Comparison of ENCODE assay signal across 2 cellular contexts in the genomic region with DNA sequence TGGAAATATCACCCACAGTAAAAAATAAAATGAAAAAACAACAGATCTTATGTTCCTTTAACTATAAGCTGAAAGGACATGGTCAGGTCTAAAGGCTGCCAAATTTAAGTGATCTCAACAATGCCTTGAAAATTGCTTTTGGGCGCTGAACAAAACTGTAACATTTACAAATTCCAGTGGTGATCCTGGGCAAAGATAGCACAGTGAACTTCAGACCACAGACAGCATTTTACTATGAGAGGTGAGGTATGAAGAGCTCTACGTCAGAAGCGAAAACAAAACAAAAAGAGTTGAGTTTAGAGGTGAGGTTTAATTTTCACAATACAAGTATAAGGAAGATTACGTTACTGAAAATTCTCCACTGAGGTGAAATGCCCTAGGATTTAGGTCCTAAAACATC.
A peak's percentile ranks its signal among the peaks of the same experiment; 100 is the strongest.
TF ChIP-seq lines count a peak whose summit lies in the region.

No MANE protein-coding gene starts in this region.

TF ChIP-seq in HepG2, 621 proteins besides CTCF, POLR2A, EP300 and RAD21:
- TF ChIP-seq ZNF224 (CRISPR knock-in tag; IDR thresholded peaks at IDR 0.05), result no peak
- TF ChIP-seq, protein P1, sequence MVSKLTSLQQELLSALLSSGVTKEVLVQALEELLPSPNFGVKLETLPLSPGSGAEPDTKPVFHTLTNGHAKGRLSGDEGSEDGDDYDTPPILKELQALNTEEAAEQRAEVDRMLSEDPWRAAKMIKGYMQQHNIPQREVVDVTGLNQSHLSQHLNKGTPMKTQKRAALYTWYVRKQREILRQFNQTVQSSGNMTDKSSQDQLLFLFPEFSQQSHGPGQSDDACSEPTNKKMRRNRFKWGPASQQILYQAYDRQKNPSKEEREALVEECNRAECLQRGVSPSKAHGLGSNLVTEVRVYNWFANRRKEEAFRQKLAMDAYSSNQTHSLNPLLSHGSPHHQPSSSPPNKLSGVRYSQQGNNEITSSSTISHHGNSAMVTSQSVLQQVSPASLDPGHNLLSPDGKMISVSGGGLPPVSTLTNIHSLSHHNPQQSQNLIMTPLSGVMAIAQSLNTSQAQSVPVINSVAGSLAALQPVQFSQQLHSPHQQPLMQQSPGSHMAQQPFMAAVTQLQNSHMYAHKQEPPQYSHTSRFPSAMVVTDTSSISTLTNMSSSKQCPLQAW (CRISPR knock-in tag; IDR thresholded peaks at IDR 0.05), result no peak
- peak; percentile 65; the same call in 1 of the 2 replicates for TF ChIP-seq ZKSCAN5 (CRISPR knock-in tag; IDR thresholded peaks at IDR 0.05)
- TF ChIP-seq, protein P2, sequence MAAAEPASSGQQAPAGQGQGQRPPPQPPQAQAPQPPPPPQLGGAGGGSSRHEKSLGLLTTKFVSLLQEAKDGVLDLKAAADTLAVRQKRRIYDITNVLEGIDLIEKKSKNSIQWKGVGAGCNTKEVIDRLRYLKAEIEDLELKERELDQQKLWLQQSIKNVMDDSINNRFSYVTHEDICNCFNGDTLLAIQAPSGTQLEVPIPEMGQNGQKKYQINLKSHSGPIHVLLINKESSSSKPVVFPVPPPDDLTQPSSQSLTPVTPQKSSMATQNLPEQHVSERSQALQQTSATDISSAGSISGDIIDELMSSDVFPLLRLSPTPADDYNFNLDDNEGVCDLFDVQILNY (CRISPR knock-in tag; conservative IDR thresholded peaks at IDR 0.05), result no peak
- TF ChIP-seq TEAD3 (CRISPR knock-in tag; optimal IDR thresholded peaks at IDR 0.05; ENCODE audit: borderline replicate concordance), result peak; percentile 51
- TF ChIP-seq RXRA (CRISPR knock-in tag; IDR thresholded peaks at IDR 0.05), result no peak
- TF ChIP-seq, protein P3, sequence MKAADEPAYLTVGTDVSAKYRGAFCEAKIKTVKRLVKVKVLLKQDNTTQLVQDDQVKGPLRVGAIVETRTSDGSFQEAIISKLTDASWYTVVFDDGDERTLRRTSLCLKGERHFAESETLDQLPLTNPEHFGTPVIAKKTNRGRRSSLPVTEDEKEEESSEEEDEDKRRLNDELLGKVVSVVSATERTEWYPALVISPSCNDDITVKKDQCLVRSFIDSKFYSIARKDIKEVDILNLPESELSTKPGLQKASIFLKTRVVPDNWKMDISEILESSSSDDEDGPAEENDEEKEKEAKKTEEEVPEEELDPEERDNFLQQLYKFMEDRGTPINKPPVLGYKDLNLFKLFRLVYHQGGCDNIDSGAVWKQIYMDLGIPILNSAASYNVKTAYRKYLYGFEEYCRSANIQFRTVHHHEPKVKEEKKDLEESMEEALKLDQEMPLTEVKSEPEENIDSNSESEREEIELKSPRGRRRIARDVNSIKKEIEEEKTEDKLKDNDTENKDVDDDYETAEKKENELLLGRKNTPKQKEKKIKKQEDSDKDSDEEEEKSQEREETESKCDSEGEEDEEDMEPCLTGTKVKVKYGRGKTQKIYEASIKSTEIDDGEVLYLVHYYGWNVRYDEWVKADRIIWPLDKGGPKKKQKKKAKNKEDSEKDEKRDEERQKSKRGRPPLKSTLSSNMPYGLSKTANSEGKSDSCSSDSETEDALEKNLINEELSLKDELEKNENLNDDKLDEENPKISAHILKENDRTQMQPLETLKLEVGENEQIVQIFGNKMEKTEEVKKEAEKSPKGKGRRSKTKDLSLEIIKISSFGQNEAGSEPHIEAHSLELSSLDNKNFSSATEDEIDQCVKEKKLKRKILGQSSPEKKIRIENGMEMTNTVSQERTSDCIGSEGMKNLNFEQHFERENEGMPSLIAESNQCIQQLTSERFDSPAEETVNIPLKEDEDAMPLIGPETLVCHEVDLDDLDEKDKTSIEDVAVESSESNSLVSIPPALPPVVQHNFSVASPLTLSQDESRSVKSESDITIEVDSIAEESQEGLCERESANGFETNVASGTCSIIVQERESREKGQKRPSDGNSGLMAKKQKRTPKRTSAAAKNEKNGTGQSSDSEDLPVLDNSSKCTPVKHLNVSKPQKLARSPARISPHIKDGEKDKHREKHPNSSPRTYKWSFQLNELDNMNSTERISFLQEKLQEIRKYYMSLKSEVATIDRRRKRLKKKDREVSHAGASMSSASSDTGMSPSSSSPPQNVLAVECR (CRISPR knock-in tag; IDR thresholded peaks at IDR 0.05; ENCODE audit: borderline replicate concordance), result no peak
- TF ChIP-seq, protein P4, sequence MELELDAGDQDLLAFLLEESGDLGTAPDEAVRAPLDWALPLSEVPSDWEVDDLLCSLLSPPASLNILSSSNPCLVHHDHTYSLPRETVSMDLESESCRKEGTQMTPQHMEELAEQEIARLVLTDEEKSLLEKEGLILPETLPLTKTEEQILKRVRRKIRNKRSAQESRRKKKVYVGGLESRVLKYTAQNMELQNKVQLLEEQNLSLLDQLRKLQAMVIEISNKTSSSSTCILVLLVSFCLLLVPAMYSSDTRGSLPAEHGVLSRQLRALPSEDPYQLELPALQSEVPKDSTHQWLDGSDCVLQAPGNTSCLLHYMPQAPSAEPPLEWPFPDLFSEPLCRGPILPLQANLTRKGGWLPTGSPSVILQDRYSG (CRISPR knock-in tag; IDR thresholded peaks at IDR 0.05), result no peak
- TF ChIP-seq, protein P5, sequence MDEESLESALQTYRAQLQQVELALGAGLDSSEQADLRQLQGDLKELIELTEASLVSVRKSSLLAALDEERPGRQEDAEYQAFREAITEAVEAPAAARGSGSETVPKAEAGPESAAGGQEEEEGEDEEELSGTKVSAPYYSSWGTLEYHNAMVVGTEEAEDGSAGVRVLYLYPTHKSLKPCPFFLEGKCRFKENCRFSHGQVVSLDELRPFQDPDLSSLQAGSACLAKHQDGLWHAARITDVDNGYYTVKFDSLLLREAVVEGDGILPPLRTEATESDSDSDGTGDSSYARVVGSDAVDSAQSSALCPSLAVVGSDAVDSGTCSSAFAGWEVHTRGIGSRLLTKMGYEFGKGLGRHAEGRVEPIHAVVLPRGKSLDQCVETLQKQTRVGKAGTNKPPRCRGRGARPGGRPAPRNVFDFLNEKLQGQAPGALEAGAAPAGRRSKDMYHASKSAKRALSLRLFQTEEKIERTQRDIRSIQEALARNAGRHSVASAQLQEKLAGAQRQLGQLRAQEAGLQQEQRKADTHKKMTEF (CRISPR knock-in tag; IDR thresholded peaks at IDR 0.05), result no peak
- no peak for TF ChIP-seq ZNF703 (CRISPR knock-in tag; IDR thresholded peaks at IDR 0.05; ENCODE audit: borderline replicate concordance)
- TF ChIP-seq, protein P6, sequence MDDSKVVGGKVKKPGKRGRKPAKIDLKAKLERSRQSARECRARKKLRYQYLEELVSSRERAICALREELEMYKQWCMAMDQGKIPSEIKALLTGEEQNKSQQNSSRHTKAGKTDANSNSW (CRISPR knock-in tag; IDR thresholded peaks at IDR 0.05; ENCODE audit: borderline replicate concordance), result no peak
- TF ChIP-seq ZNF383 (CRISPR knock-in tag; IDR thresholded peaks at IDR 0.05; ENCODE audit: borderline replicate concordance), result no peak
- TF ChIP-seq ZBTB21 (CRISPR knock-in tag; IDR thresholded peaks at IDR 0.05), result peak; percentile 78
- no peak for TF ChIP-seq NPAS2 (CRISPR knock-in tag; IDR thresholded peaks at IDR 0.05; ENCODE audit: borderline replicate concordance)
- TF ChIP-seq ZNF530 (CRISPR knock-in tag; IDR thresholded peaks at IDR 0.05; ENCODE audit: low read depth), result no peak
- 0 out of 2 replicates have a peak, but pooled peaks have one; percentile 20 for TF ChIP-seq CREB1 (IDR thresholded peaks at IDR 0.05)
- peak; percentile 46; the same call in 1 of the 2 replicates for TF ChIP-seq CREB1 (CRISPR knock-in tag; IDR thresholded peaks at IDR 0.05)

TF ChIP-seq in H1, 55 proteins besides CTCF, POLR2A, EP300 and RAD21:
- TF ChIP-seq BRCA1 (IDR thresholded peaks at IDR 0.05; ENCODE audit: low read depth, low read length) (no peak), MAFK (IDR thresholded peaks at IDR 0.05; ENCODE audit: low read depth, low read length) (no peak), SIRT6 (IDR thresholded peaks at IDR 0.05; ENCODE audit: low read length) (no peak), JUN (IDR thresholded peaks at IDR 0.05; ENCODE audit: low read depth, low read length) (no peak), ZNF274 (IDR thresholded peaks at IDR 0.05; ENCODE audit: borderline replicate concordance, extremely low read depth, low read length) (no peak), SP2 (IDR thresholded peaks at IDR 0.05; ENCODE audit: low read length) (no peak), RNF2 (IDR thresholded peaks at IDR 0.05; ENCODE audit: borderline replicate concordance, low read depth, low read length, missing control alignments, poor library complexity, severe bottlenecking) (no peak), CHD2 (IDR thresholded peaks at IDR 0.05; ENCODE audit: low read length) (no peak), RBBP5 (IDR thresholded peaks at IDR 0.05; ENCODE audit: borderline replicate concordance, low read depth, low read length) (no peak), JUND (IDR thresholded peaks at IDR 0.05; ENCODE audit: low read length) (no peak), GABPA (IDR thresholded peaks at IDR 0.05; ENCODE audit: borderline replicate concordance, insufficient read depth, low read length) (no peak), TAF7 (optimal IDR thresholded peaks at IDR 0.05; ENCODE audit: borderline replicate concordance, low read depth, low read length) (no peak)
- TF ChIP-seq, protein P7, sequence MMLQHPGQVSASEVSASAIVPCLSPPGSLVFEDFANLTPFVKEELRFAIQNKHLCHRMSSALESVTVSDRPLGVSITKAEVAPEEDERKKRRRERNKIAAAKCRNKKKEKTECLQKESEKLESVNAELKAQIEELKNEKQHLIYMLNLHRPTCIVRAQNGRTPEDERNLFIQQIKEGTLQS (IDR thresholded peaks at IDR 0.05; ENCODE audit: insufficient read depth, low read depth, low read length), result no peak
